In the genomic region with DNA sequence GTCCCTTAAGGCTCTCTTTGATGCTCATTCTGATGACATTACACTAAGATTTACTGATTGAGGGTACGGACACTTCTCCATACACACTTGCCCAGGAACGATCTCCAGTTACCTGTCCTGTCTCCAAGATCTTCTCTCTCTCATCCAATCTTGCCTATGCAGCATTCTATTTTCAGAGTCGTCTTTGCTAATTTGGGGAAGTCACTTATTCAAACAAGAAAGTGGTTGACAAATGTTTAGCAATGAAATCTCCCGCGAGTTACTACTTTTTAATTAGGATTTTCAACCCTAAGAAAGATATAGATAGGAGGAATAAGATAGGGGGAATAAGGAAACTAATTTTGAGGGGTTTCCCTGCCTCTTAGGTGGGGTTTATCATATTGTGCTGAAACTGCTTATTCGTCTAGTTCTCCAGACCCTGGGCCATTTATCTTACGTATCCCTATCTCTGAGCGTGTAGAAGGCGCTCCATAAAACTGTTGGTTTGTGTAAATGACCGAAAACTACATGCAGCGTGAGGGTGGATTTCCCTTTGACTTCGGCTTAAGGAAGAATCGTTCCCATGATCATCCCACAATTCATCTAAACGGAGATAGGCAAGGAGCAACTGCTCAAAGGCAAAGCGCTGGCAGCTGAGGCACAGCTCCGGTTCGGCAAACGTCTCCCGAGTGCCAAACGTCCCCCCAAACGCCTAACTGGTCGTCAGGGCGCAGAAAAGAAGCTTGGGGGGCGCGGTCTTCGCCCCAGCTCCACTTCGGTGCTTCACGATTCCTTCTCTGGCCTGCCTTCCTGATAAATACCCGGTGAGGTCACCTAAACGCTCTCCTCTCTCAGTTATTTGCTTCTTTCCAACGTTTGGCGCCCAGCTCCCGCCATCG, we compare ENCODE assay signal across 8 cellular contexts. TPM values are rescaled to one million over a fixed set of nuclear protein-coding genes. Genes with fewer than 3 reads are reported as not detected.
DNase-seq lines count a peak whose midpoint lies in the region; ATAC-seq and TF ChIP-seq lines count a peak whose summit lies in the region.

No MANE protein-coding gene starts in this region.

- H3K9me3 Mint-ChIP-seq in activated T-cell treated with anti-CD3 and anti-CD28 coated beads, Interleukin-2, amount 50 U/mL, for 72 hours, result no peaks in the 10 kb centered on the region
- no peaks in the 10 kb centered on the region for H3K9me3 Mint-ChIP-seq in dendritic cell treated with granulocyte-macrophage colony-stimulating factor and Interleukin-4, amounts not matched to agents 40 ng/mL and 50 ng/mL, for 4 days
- no peaks in the 10 kb centered on the region for H3K9me3 Mint-ChIP-seq in memory B cell

- H3K4me1 Mint-ChIP-seq in activated T-cell treated with anti-CD3 and anti-CD28 coated beads, Interleukin-2, amount 50 U/mL, for 72 hours (ENCODE audit: low read depth), result peaks cover 46% of the 10 kb centered on the region
- H3K4me1 Mint-ChIP-seq in dendritic cell treated with granulocyte-macrophage colony-stimulating factor and Interleukin-4, amounts not matched to agents 40 ng/mL and 50 ng/mL, for 4 days (ENCODE audit: low read depth), result peaks cover 61% of the 10 kb centered on the region
- peaks cover 18% of the 10 kb centered on the region for H3K4me1 Mint-ChIP-seq in memory B cell

- peak overlapping the region; percentile 80 for H3K4me2 ChIP-seq in OCI-LY1 (ENCODE audit: low read length)

- peak overlapping the region; percentile 96 for H3K9ac ChIP-seq in OCI-LY1 (ENCODE audit: low read length)

- peak overlapping the region; percentile 74 for H3K27ac Mint-ChIP-seq in activated T-cell treated with anti-CD3 and anti-CD28 coated beads, Interleukin-2, amount 50 U/mL, for 72 hours
- peak overlapping the region; percentile 98 for H3K27ac Mint-ChIP-seq in dendritic cell treated with granulocyte-macrophage colony-stimulating factor and Interleukin-4, amounts not matched to agents 40 ng/mL and 50 ng/mL, for 4 days
- H3K27ac Mint-ChIP-seq in memory B cell, result peak overlapping the region; percentile 99

- TF ChIP-seq CTCF in OCI-LY1 (IDR thresholded peaks at IDR 0.05; ENCODE audit: low read length) (no peak), testis (IDR thresholded peaks at IDR 0.05) (no peak)

- H3K4me1 ChIP-seq in OCI-LY1 (ENCODE audit: insufficient read depth, low read length, severe bottlenecking) (peaks cover 36% of the 10 kb centered on the region), testis (peaks cover 7% of the 10 kb centered on the region)

- H3K27ac ChIP-seq in OCI-LY1 (ENCODE audit: low read depth, low read length, poor library complexity, severe bottlenecking) (peak overlapping the region; percentile 64), testis (peak overlapping the region; percentile 95 to 97)

- H3K9me3 ChIP-seq in OCI-LY1 (ENCODE audit: low read length) (no peaks in the 10 kb centered on the region), testis (no peaks in the 10 kb centered on the region)

- no peaks in the 10 kb centered on the region for H3K9me2 ChIP-seq in OCI-LY1 (ENCODE audit: low read depth, low read length)

- H3K27me3 Mint-ChIP-seq in activated T-cell treated with anti-CD3 and anti-CD28 coated beads, Interleukin-2, amount 50 U/mL, for 72 hours (ENCODE audit: low read depth), result no peaks in the 10 kb centered on the region
- no peaks in the 10 kb centered on the region for H3K27me3 Mint-ChIP-seq in dendritic cell treated with granulocyte-macrophage colony-stimulating factor and Interleukin-4, amounts not matched to agents 40 ng/mL and 50 ng/mL, for 4 days
- H3K27me3 Mint-ChIP-seq in memory B cell, result no peaks in the 10 kb centered on the region

- H4K20me1 ChIP-seq in OCI-LY1 (ENCODE audit: insufficient read depth, low read length), result no peaks in the 10 kb centered on the region

- peaks cover 5 to 10% of the 10 kb centered on the region in 2 donors for H3K36me3 Mint-ChIP-seq in activated T-cell treated with anti-CD3 and anti-CD28 coated beads, Interleukin-2, amount 50 U/mL, for 72 hours (ENCODE audit: insufficient read depth in 2 of 2)
- peaks cover 43% of the 10 kb centered on the region for H3K36me3 Mint-ChIP-seq in dendritic cell treated with granulocyte-macrophage colony-stimulating factor and Interleukin-4, amounts not matched to agents 40 ng/mL and 50 ng/mL, for 4 days (ENCODE audit: low read depth)
- H3K36me3 Mint-ChIP-seq in memory B cell, result peaks cover 6% of the 10 kb centered on the region

- WGBS in testis, 2 donors, result 5 to 6% methylated on average over 33 to 34 of the region's 34 CpGs

- H3K36me3 ChIP-seq in OCI-LY1 (ENCODE audit: insufficient read depth, low read length) (peaks cover 16% of the 10 kb centered on the region), testis (ENCODE audit: low read depth, missing control alignments) (no peaks in the 10 kb centered on the region)

- peaks cover 30% of the 10 kb centered on the region for H3K79me2 ChIP-seq in OCI-LY1 (ENCODE audit: insufficient read depth, low read length)

- no peaks in the 10 kb centered on the region for H3F3A ChIP-seq in OCI-LY1 (ENCODE audit: insufficient read depth, low read length)

- peak overlapping the region; percentile 87 to 91 for H3K4me3 Mint-ChIP-seq in activated T-cell treated with anti-CD3 and anti-CD28 coated beads, Interleukin-2, amount 50 U/mL, for 72 hours
- H3K4me3 Mint-ChIP-seq in dendritic cell treated with granulocyte-macrophage colony-stimulating factor and Interleukin-4, amounts not matched to agents 40 ng/mL and 50 ng/mL, for 4 days, result peak overlapping the region; percentile 96
- H3K4me3 Mint-ChIP-seq in memory B cell, result peak overlapping the region; percentile 95

- peak overlapping the region; percentile 5; the same call in 1 of the 2 replicates for H2AFZ ChIP-seq in OCI-LY1 (ENCODE audit: low read length)

- intact Hi-C loops in dendritic cell treated with granulocyte-macrophage colony-stimulating factor and Interleukin-4, amounts not matched to agents 40 ng/mL and 50 ng/mL, for 4 days (cut with micrococcal nuclease), result loop anchor here (5.0 kb wide), 1 partner anchor 863 kb away; a partner anchor contains a TSS
- intact Hi-C loops in testis (cut with DNase I; ENCODE audit: low total_unique reads), result no loop called here

- no peak for TF ChIP-seq POLR2A in testis (IDR thresholded peaks at IDR 0.05)

- no peak for DNase-seq in activated T-cell treated with anti-CD3 and anti-CD28 coated beads, Interleukin-2, amount 50 U/mL, for 72 hours
- DNase-seq in activated T-cell treated with anti-CD3 and anti-CD28 coated beads, Interleukin-2, amount 50 U/mL, for 1 hour, result no peak
- no peak for DNase-seq in memory B cell (ENCODE audit: low spot score in 2 of 2)
- DNase-seq in testis, result peak; percentile 55

- peak; percentile 2 for ATAC-seq in activated T-cell treated with anti-CD3 and anti-CD28 coated beads, Interleukin-2, amount 50 U/mL, for 72 hours (replicated peaks in 1 of 2)
- ATAC-seq in HG03095 (IDR thresholded peaks at IDR 0.05; ENCODE audit: unreplicated experiment) (peak; percentile 9), memory B cell (ENCODE audit: low read depth) (peak; percentile 4), GM18870 (IDR thresholded peaks at IDR 0.05; ENCODE audit: unreplicated experiment) (no peak)

- no peaks in the 10 kb centered on the region for H3K27me3 ChIP-seq in OCI-LY1 (ENCODE audit: insufficient read depth, low read length)
- H3K27me3 ChIP-seq in testis, result no peaks in the 10 kb centered on the region

- peak overlapping the region; percentile 94 for H3K4me3 ChIP-seq in OCI-LY1 (ENCODE audit: low read depth, low read length, poor library complexity, severe bottlenecking)
- H3K4me3 ChIP-seq in testis, result peak overlapping the region; percentile 83 to 93

RNA-seq across cellular contexts. Expression of a gene that starts 0.8 kb away (rescaled TPM):
- total RNA-seq in activated T-cell treated with anti-CD3 and anti-CD28 coated beads, Interleukin-2, amount 50 U/mL, for 72 hours, result 10 to 100 TPM; 30.9 to 33.1 TPM
- total RNA-seq in testis, result 10 to 100 TPM; 20.2 to 28.9 TPM
- polyA plus RNA-seq in testis (ENCODE audit: insufficient read depth, low read depth, low replicate concordance), result 27.7 TPM

RNA-seq across cellular contexts. Expression of a gene that starts 1.0 kb away (rescaled TPM):
- total RNA-seq in activated T-cell treated with anti-CD3 and anti-CD28 coated beads, Interleukin-2, amount 50 U/mL, for 72 hours, result 10 to 100 TPM; 28.7 to 31.9 TPM
- 10 to 100 TPM; 53.5 to 54.2 TPM for total RNA-seq in testis
- polyA plus RNA-seq in testis (ENCODE audit: insufficient read depth, low read depth, low replicate concordance), result 47.9 TPM
